In genomic region chr12:47903151-47903611, GRCh38 we compare ENCODE assay signal across 8 cellular contexts. TPM values are rescaled to one million over a fixed set of nuclear protein-coding genes. Genes with fewer than 3 reads are reported as not detected.
DNase-seq lines count a peak whose midpoint lies in the region; ATAC-seq and TF ChIP-seq lines count a peak whose summit lies in the region.

No MANE protein-coding gene starts in this region.

- H3K4me3 ChIP-seq in HEK293 (ENCODE audit: low read depth, low read length) (no peak overlapping the region), lower lobe of right lung (peak overlapping the region; percentile 70)

- POLR2A ChIA-PET in HEK293 (lab: Yijun Ruan, JAX): interaction anchor here (0.7 kb wide), 1 partner anchor 870 kb away, joined by 3 read pairs; no protein-coding TSS in a partner anchor

- no peaks in the 10 kb centered on the region for H3K9me3 Mint-ChIP-seq in activated T-helper 2 cell treated with anti-CD3 and anti-CD28 coated beads, Interferon-gamma antibody, Interleukin-2, Interleukin-4, amounts not matched to agents 10 μg/mL and 5 μg/mL and 100 μg/mL, durations not matched to agents 14 hours and 24 hours and 36 hours

- H3K4me1 Mint-ChIP-seq in activated T-helper 2 cell treated with anti-CD3 and anti-CD28 coated beads, Interferon-gamma antibody, Interleukin-2, Interleukin-4, amounts not matched to agents 10 μg/mL and 5 μg/mL and 100 μg/mL, durations not matched to agents 14 hours and 24 hours and 36 hours (ENCODE audit: low read depth): peaks cover 60% of the 10 kb centered on the region

- H3K27me3 ChIP-seq in lower lobe of right lung (ENCODE audit: low read depth): no peaks in the 10 kb centered on the region

- no peaks in the 10 kb centered on the region for H3K9me3 ChIP-seq in HEK293 (ENCODE audit: control insufficient read depth, insufficient read depth, low read depth, low read length)
- no peaks in the 10 kb centered on the region for H3K9me3 ChIP-seq in lower lobe of right lung

- H3K27ac ChIP-seq in C4-2B: peak overlapping the region; percentile 74
- no peak overlapping the region for H3K27ac ChIP-seq in HEK293 (ENCODE audit: extremely low read depth, low read depth, low read length)
- H3K27ac ChIP-seq in lower lobe of right lung: peak overlapping the region; percentile 80

- peaks cover 26% of the 10 kb centered on the region for H3K27me3 Mint-ChIP-seq in activated T-helper 2 cell treated with anti-CD3 and anti-CD28 coated beads, Interferon-gamma antibody, Interleukin-2, Interleukin-4, amounts not matched to agents 10 μg/mL and 5 μg/mL and 100 μg/mL, durations not matched to agents 14 hours and 24 hours and 36 hours (ENCODE audit: low read depth)

- CTCF ChIA-PET in HEK293 (lab: Yijun Ruan, JAX): no interaction called here

- ATAC-seq in lower lobe of right lung (no peak), HG02588 (IDR thresholded peaks at IDR 0.05; ENCODE audit: unreplicated experiment) (no peak)

- DNase-seq in activated T-helper 2 cell treated with anti-CD3 and anti-CD28 coated beads, Interferon-gamma antibody, Interleukin-2, Interleukin-4, amounts not matched to agents 10 μg/mL and 5 μg/mL and 100 μg/mL, durations not matched to agents 14 hours and 24 hours and 36 hours (ENCODE audit: low spot score): peak; percentile 10
- DNase-seq in lower lobe of right lung (peak; percentile 66), NCI-H774 (lab: John Stamatoyannopoulos, UW) (no peak), NCI-H526 (lab: John Stamatoyannopoulos, UW) (no peak)
- DNase-seq in effector CD8-positive, alpha-beta T cell (lab: John Stamatoyannopoulos, UW): no peak

- TF ChIP-seq CTCF in C4-2B (conservative IDR thresholded peaks at IDR 0.05) (no peak), HEK293 (tag by site-specific recombination; IDR thresholded peaks at IDR 0.05) (no peak), lower lobe of right lung (IDR thresholded peaks at IDR 0.05) (no peak)

- peaks cover 14% of the 10 kb centered on the region for H3K4me1 ChIP-seq in HEK293 (ENCODE audit: control insufficient read depth, insufficient read depth, low read length)
- peaks cover 52% of the 10 kb centered on the region for H3K4me1 ChIP-seq in lower lobe of right lung

- peak overlapping the region; percentile 100 for H3K4me3 Mint-ChIP-seq in activated T-helper 2 cell treated with anti-CD3 and anti-CD28 coated beads, Interferon-gamma antibody, Interleukin-2, Interleukin-4, amounts not matched to agents 10 μg/mL and 5 μg/mL and 100 μg/mL, durations not matched to agents 14 hours and 24 hours and 36 hours (ENCODE audit: low read depth)

- peaks cover 63% of the 10 kb centered on the region for H3K36me3 Mint-ChIP-seq in activated T-helper 2 cell treated with anti-CD3 and anti-CD28 coated beads, Interferon-gamma antibody, Interleukin-2, Interleukin-4, amounts not matched to agents 10 μg/mL and 5 μg/mL and 100 μg/mL, durations not matched to agents 14 hours and 24 hours and 36 hours (ENCODE audit: low read depth)

- peak overlapping the region; percentile 98 for H3K27ac Mint-ChIP-seq in activated T-helper 2 cell treated with anti-CD3 and anti-CD28 coated beads, Interferon-gamma antibody, Interleukin-2, Interleukin-4, amounts not matched to agents 10 μg/mL and 5 μg/mL and 100 μg/mL, durations not matched to agents 14 hours and 24 hours and 36 hours

- intact Hi-C loops in activated T-helper 2 cell treated with anti-CD3 and anti-CD28 coated beads, Interferon-gamma antibody, Interleukin-2, Interleukin-4, amounts not matched to agents 10 μg/mL and 5 μg/mL and 100 μg/mL, durations not matched to agents 14 hours and 24 hours and 36 hours (cut with micrococcal nuclease): loop anchor here (5.0 kb wide), 1 partner anchor 284 kb away; no protein-coding TSS in a partner anchor
- intact Hi-C loops in lower lobe of right lung (cut with DNase I): no loop called here

- no peaks in the 10 kb centered on the region for H3K36me3 ChIP-seq in HEK293 (ENCODE audit: control insufficient read depth in 2 of 2, insufficient read depth in 1 of 2, low read length in 2 of 2)
- H3K36me3 ChIP-seq in lower lobe of right lung: no peaks in the 10 kb centered on the region

TF ChIP-seq in HEK293, 187 proteins besides CTCF, POLR2A, EP300 and RAD21:
- TF ChIP-seq OSR2 (tag by site-specific recombination; IDR thresholded peaks at IDR 0.05): no peak
- TF ChIP-seq GLIS1 (tag by site-specific recombination; IDR thresholded peaks at IDR 0.05): peak; percentile 55; the same call in 1 of the 2 replicates
- peak; percentile 83 for TF ChIP-seq REST (tag by site-specific recombination; IDR thresholded peaks at IDR 0.05)
- TF ChIP-seq ZNF266 (tag by site-specific recombination; IDR thresholded peaks at IDR 0.05; ENCODE audit: low read depth): peak; percentile 51; the same call in 1 of the 2 replicates
- TF ChIP-seq ZIC2 (tag by site-specific recombination; IDR thresholded peaks at IDR 0.05): 0 out of 2 replicates have a peak, but pooled peaks have one; percentile 20

RNA-seq across cellular contexts. Expression of gene VDR, which starts 1.6 kb away (rescaled TPM):
- total RNA-seq in activated T-helper 2 cell treated with anti-CD3 and anti-CD28 coated beads, Interferon-gamma antibody, Interleukin-2, Interleukin-4, amounts not matched to agents 10 μg/mL and 5 μg/mL and 100 μg/mL, durations not matched to agents 14 hours and 24 hours and 36 hours: 312 and 317 TPM in 2 replicates
- 24.3 TPM for total RNA-seq in lower lobe of right lung

Comparison
In these comparisons a context has a peak if more than half of its experiments do, and no peak if none do; other contexts are left out.
1. DNase-seq: peak in activated T-helper 2 cell treated with anti-CD3 and anti-CD28 coated beads, Interferon-gamma antibody, Interleukin-2, Interleukin-4, amounts not matched to agents 10 μg/mL and 5 μg/mL and 100 μg/mL, durations not matched to agents 14 hours and 24 hours and 36 hours (single experiment) and lower lobe of right lung (single experiment); none in effector CD8-positive, alpha-beta T cell (single experiment), NCI-H774 (single experiment) and NCI-H526 (0 of 2).
2. RNA of gene VDR, which starts 1.6 kb away (total RNA-seq): 312 to 317 TPM in activated T-helper 2 cell treated with anti-CD3 and anti-CD28 coated beads, Interferon-gamma antibody, Interleukin-2, Interleukin-4, amounts not matched to agents 10 μg/mL and 5 μg/mL and 100 μg/mL, durations not matched to agents 14 hours and 24 hours and 36 hours; 24.3 TPM in lower lobe of right lung (single experiment); every median in the first group is over 10 times any median in the second.